In genomic region chr21:46079357-46080170, GRCh38 we compare ENCODE assay signal across 10 cellular contexts. TPM values are rescaled to one million over a fixed set of nuclear protein-coding genes. Genes with fewer than 3 reads are reported as not detected.
DNase-seq lines count a peak whose midpoint lies in the region; TF ChIP-seq lines count a peak whose summit lies in the region.
"Had no signal": no experiment of that assay in that cellular context is flagged by ENCODE, and none has a peak within 500 bp of the region (broad histone marks: within the 10 kb centered on the region; RNA-seq: fewer than 3 reads in every experiment).

No MANE protein-coding gene starts in this region.

- H3K36me3 ChIP-seq in BLaER1 (no peaks in the 10 kb centered on the region), Peyer's patch (no peaks in the 10 kb centered on the region), fibroblast of lung (ENCODE audit: control insufficient read depth, insufficient read depth, low read length) (no peaks in the 10 kb centered on the region), PC-9 (ENCODE audit: low read depth) (no peaks in the 10 kb centered on the region)

- DNase-seq in Peyer's patch (peak in 2 of 3 donors; percentile 19 to 37), fibroblast of lung (ENCODE audit: low read depth in 2 of 2) (peak; percentile 65 to 87), posterior vena cava (ENCODE audit: low spot score) (peak; percentile 85), cortex of kidney (lab: John Stamatoyannopoulos, UW) (no peak), NCI-H2196 treated with DMSO at 0.1 percent for 48 hours (lab: John Stamatoyannopoulos, UW; ENCODE audit: unreplicated experiment) (no peak), OCI-M2 (lab: John Stamatoyannopoulos, UW; ENCODE audit: unreplicated experiment) (no peak), PC-9 (no peak)
- DNase-seq: NCI-H2227 treated with DMSO at 0.1 percent for 48 hours; stimulated activated naive CD8-positive, alpha-beta T cell treated with anti-CD3 and anti-CD28 coated beads, Interleukin-15, Interleukin-2, amounts not matched to agents 100 U/mL and 50 U/mL, for 24 hours had no signal

- no peak overlapping the region for H2AFZ ChIP-seq in fibroblast of lung (ENCODE audit: low read length)
- H2AFZ ChIP-seq in PC-9: no peak overlapping the region

- POLR2A ChIA-PET in PC-9 (lab: Charles Lee; ENCODE audit: unreplicated experiment): no interaction called here

- no peak for TF ChIP-seq CTCF in Peyer's patch (IDR thresholded peaks at IDR 0.05)
- TF ChIP-seq CTCF in fibroblast of lung (conservative IDR thresholded peaks at IDR 0.05 in 1 of 2, IDR thresholded peaks at IDR 0.05 in 1 of 2; ENCODE audit: low read depth in 1 of 2, low read length in 2 of 2): no peak
- TF ChIP-seq CTCF in PC-9 (conservative IDR thresholded peaks at IDR 0.05): no peak

- TF ChIP-seq POLR2A in Peyer's patch (IDR thresholded peaks at IDR 0.05): no peak

- no peaks in the 10 kb centered on the region for H4K20me1 ChIP-seq in BLaER1
- H4K20me1 ChIP-seq in fibroblast of lung (ENCODE audit: control insufficient read depth, extremely low read depth, insufficient read depth, low read length): no peaks in the 10 kb centered on the region
- H4K20me1 ChIP-seq in PC-9 (ENCODE audit: insufficient read depth): no peaks in the 10 kb centered on the region

- BruUV-seq in PC-9 (replicated peaks; lab: Mats Ljungman, UMichigan): no TSS peak

- intact Hi-C loops in posterior vena cava (cut with DNase I): no loop called here
- intact Hi-C loops in PC-9 (cut with micrococcal nuclease; ENCODE audit: unreplicated experiment): no loop called here

- peaks cover 41% of the 10 kb centered on the region for H3K4me1 ChIP-seq in BLaER1
- no peaks in the 10 kb centered on the region for H3K4me1 ChIP-seq in Peyer's patch
- H3K4me1 ChIP-seq in fibroblast of lung (ENCODE audit: control insufficient read depth, extremely low read depth, insufficient read depth, low read length): peaks cover 29% of the 10 kb centered on the region
- H3K4me1 ChIP-seq in PC-9 (replicated peaks; ENCODE audit: insufficient read depth): no peaks in the 10 kb centered on the region

- H3K79me2 ChIP-seq in fibroblast of lung (ENCODE audit: control insufficient read depth, insufficient read depth, low read length) (no peaks in the 10 kb centered on the region), PC-9 (ENCODE audit: low read depth) (no peaks in the 10 kb centered on the region)

- H3K27ac ChIP-seq in BLaER1 (no peak overlapping the region), Peyer's patch (no peak overlapping the region), fibroblast of lung (ENCODE audit: insufficient read depth, low read length) (peak overlapping the region; percentile 79), PC-9 (no peak overlapping the region)

- no peaks in the 10 kb centered on the region for H3K9me2 ChIP-seq in PC-9 (ENCODE audit: insufficient read depth)

- H3K4me2 ChIP-seq in BLaER1: peak overlapping the region; percentile 47
- H3K4me2 ChIP-seq in fibroblast of lung (ENCODE audit: extremely low read depth, insufficient read depth, low read length): peak overlapping the region; percentile 29
- H3K4me2 ChIP-seq in PC-9: no peak overlapping the region

- H3K9ac ChIP-seq in BLaER1 (no peak overlapping the region), fibroblast of lung (ENCODE audit: insufficient read depth, low read length) (peak overlapping the region; percentile 68)

- no peaks in the 10 kb centered on the region for H3F3A ChIP-seq in PC-9 (ENCODE audit: insufficient read depth, low read depth)

- CTCF ChIA-PET in PC-9 (lab: Charles Lee): no interaction called here

- H3K4me3 ChIP-seq in BLaER1 (no peak overlapping the region), Peyer's patch (no peak overlapping the region), fibroblast of lung (replicated peaks in 1 of 4; ENCODE audit: control extremely low read depth in 1 of 4, insufficient read depth in 1 of 4, low read depth in 3 of 4, low read length in 4 of 4) (no peak overlapping the region), PC-9 (no peak overlapping the region)

- no peaks in the 10 kb centered on the region for H3K9me3 ChIP-seq in BLaER1
- H3K9me3 ChIP-seq in Peyer's patch: no peaks in the 10 kb centered on the region
- no peaks in the 10 kb centered on the region for H3K9me3 ChIP-seq in fibroblast of lung (ENCODE audit: control insufficient read depth, insufficient read depth, low read depth, low read length)
- no peaks in the 10 kb centered on the region for H3K9me3 ChIP-seq in PC-9 (ENCODE audit: insufficient read depth, low read depth)

- H3K27me3 ChIP-seq in BLaER1: no peaks in the 10 kb centered on the region
- no peaks in the 10 kb centered on the region for H3K27me3 ChIP-seq in Peyer's patch
- H3K27me3 ChIP-seq in fibroblast of lung (ENCODE audit: control insufficient read depth, insufficient read depth, low read length): no peaks in the 10 kb centered on the region
- no peaks in the 10 kb centered on the region for H3K27me3 ChIP-seq in PC-9 (ENCODE audit: insufficient read depth, low read depth)

RNA-seq across cellular contexts. Expression of gene COL6A2, which starts 18.3 kb away (rescaled TPM):
- 1,000 to 10,000 TPM in 1 of 4 donors, 100 to 1,000 TPM in 2, 10 to 100 TPM in 1; 59.9 to 1,087 (median 166) TPM for total RNA-seq in Peyer's patch
- total RNA-seq in fibroblast of lung: 782 and 928 TPM in 2 replicates
- polyA plus RNA-seq in fibroblast of lung: 346 and 702 TPM in 2 replicates
- polyA plus RNA-seq in fibroblast of lung (2012): 857 and 2,080 TPM in 2 replicates
- polyA minus RNA-seq in fibroblast of lung (ENCODE audit: low replicate concordance): 367 and 1,367 TPM in 2 replicates
- 1,000 to 10,000 TPM; 1,504 to 1,642 TPM for total RNA-seq in posterior vena cava
- 22.0 and 25.7 TPM in 2 replicates for total RNA-seq in PC-9 (2021)

Comparison
In these comparisons a context has a peak if more than half of its experiments do, and no peak if none do; other contexts are left out.
1. DNase-seq: peak in Peyer's patch (2 of 3), fibroblast of lung (2 of 2) and posterior vena cava (single experiment); none in cortex of kidney (single experiment), NCI-H2196 treated with DMSO at 0.1 percent for 48 hours (single experiment), OCI-M2 (single experiment) and PC-9 (0 of 2).